ENCODE assay signal across 22 cellular contexts in the genomic region with DNA sequence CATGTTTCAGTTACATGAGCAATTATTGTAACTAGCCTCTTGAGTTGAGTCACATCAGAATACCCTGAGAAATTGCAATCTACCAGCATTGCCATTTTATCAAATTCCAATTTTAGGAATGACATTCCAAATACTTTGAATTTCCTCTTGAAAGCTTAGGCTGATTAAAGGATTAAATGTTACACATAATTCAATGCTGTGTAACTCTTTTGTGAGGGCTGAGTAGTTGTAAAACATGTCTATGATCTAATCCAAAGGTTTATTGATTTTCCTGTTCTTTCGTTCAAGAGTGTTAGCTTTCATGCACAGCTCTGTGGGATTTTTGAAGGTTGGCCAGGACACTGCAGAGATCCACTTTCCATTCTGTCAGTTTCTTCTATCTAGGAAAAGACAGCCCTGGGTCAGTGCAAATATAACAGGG.
"Had no signal": no experiment of that assay in that cellular context is flagged by ENCODE, and none has a peak within 500 bp of the region (broad histone marks: within the 10 kb centered on the region; RNA-seq: fewer than 3 reads in every experiment).

No MANE protein-coding gene starts in this region.

- DNase-seq: effector memory CD8-positive, alpha-beta T cell; gastrocnemius medialis; heart right ventricle; hypothalamus; left ventricle myocardium inferior; mesenchymal stem cell; midbrain; naive B cell; occipital lobe; sigmoid colon; small intestine; stimulated activated CD4-positive, alpha-beta T cell treated with anti-CD3 and anti-CD28 coated beads, Interleukin-2, amount 100 ng/mL, for 48 hours; stimulated activated naive CD4-positive, alpha-beta T cell treated with Interleukin-2 at 50 U/mL for 16 hours; thyroid gland had no signal

- H3K27ac ChIP-seq: epithelial cell of prostate, esophagus muscularis mucosa, gastrocnemius medialis, heart right ventricle, left ventricle myocardium inferior, parathyroid adenoma, prostate gland, sigmoid colon, thyroid gland had no signal

- H3K4me1 ChIP-seq: esophagus muscularis mucosa, gastrocnemius medialis, heart right ventricle, left ventricle myocardium inferior, parathyroid adenoma, prostate gland had no signal

- H3K79me2 ChIP-seq: parathyroid adenoma had no signal

- ATAC-seq: effector memory CD8-positive, alpha-beta T cell; gastrocnemius medialis; heart right ventricle had no signal

- H3K27me3 ChIP-seq: esophagus muscularis mucosa, gastrocnemius medialis, heart right ventricle, sigmoid colon, thyroid gland had no signal

- H3K4me3 ChIP-seq: esophagus muscularis mucosa, gastrocnemius medialis, heart right ventricle, left ventricle myocardium inferior, lung, prostate gland, sigmoid colon, thyroid gland had no signal

- H3K9ac ChIP-seq: parathyroid adenoma had no signal

- FAIRE-seq: colon, islet of Langerhans, small intestine, urothelium cell line had no signal

- H3K9me3 ChIP-seq: esophagus muscularis mucosa, gastrocnemius medialis, heart right ventricle, left ventricle myocardium inferior, prostate gland, sigmoid colon, thyroid gland had no signal

- H2AFZ ChIP-seq: parathyroid adenoma had no signal

- H3K36me3 ChIP-seq: esophagus muscularis mucosa, gastrocnemius medialis, heart right ventricle, left ventricle myocardium inferior, prostate gland, sigmoid colon, thyroid gland had no signal
